ENCODE assay signal across 33 cellular contexts in the genomic region with DNA sequence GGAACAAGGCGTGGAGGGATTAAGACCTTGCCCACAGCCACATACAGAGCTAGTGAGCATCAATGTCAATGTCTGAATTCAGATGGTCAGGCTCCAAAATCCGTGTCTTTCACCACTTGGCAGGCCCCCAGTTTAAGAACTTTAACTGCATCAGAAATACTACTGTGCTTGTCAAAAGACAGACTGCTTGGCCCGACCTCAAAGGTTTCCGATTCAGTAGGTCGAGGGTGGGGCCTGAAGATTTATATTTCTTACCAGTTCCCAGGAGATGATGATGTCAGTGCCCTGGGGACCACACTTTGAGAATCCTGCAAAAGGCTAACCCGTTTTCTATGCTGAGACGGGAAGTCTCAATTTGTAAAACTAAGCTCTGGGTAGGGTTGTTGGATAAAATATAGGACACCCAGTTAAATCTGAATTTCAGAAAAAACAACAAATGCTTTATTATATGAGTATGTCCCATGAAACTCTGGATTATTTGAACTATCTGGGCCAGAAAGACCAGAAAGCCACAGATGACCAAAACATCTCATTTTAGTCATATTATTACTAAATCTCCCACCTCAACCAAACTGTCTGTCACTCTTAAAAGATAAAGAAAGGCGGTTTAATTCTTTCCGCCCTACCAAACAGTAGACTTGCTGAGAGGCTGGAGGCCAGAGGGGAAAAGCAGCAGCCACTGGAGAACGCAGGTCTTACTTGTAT. TPM values are rescaled to one million over a fixed set of nuclear protein-coding genes. Genes with fewer than 3 reads are reported as not detected.
A peak's percentile ranks its signal among the peaks of the same experiment; 100 is the strongest.
DNase-seq lines count a peak whose midpoint lies in the region; ATAC-seq, FAIRE-seq and TF ChIP-seq lines count a peak whose summit lies in the region.
"Had no signal": no experiment of that assay in that cellular context is flagged by ENCODE, and none has a peak within 500 bp of the region (broad histone marks: within the 10 kb centered on the region; RNA-seq: fewer than 3 reads in every experiment).

No MANE protein-coding gene starts in this region.

- H3K4me3 ChIP-seq in GM12878 (no peak overlapping the region), tibial nerve (no peak overlapping the region)
- H3K4me3 ChIP-seq: breast epithelium, colonic mucosa, esophagus muscularis mucosa, gastrocnemius medialis, K562, left ventricle myocardium inferior, Peyer's patch had no signal

- H3K4me1 ChIP-seq in GM12878 (ENCODE audit: control insufficient read depth, insufficient read depth, low read length) (no peaks in the 10 kb centered on the region; the same call in 1 of the 2 replicates), tibial nerve (peaks cover 0 to 20% (median 8%) of the 10 kb centered on the region in 4 donors)
- H3K4me1 ChIP-seq: breast epithelium, colonic mucosa, gastrocnemius medialis, Peyer's patch had no signal

- no peak overlapping the region for H3K27ac ChIP-seq in GM12878 (ENCODE audit: control insufficient read depth, insufficient read depth)
- peak overlapping the region in 3 of 4 donors; percentile 18 to 70 (median 58) for H3K27ac ChIP-seq in tibial nerve
- H3K27ac ChIP-seq: breast epithelium, colonic mucosa, esophagus muscularis mucosa, gastrocnemius medialis, Peyer's patch, VCaP had no signal

- H3K9ac ChIP-seq in GM12878 (ENCODE audit: control insufficient read depth, insufficient read depth, low read length): no peak overlapping the region

- POLR2A ChIA-PET in GM12878 (lab: Charles Lee) (interaction anchor here (0.6 kb wide), 1 partner anchor 24 kb away, joined by 3 read pairs; no protein-coding TSS in a partner anchor), GM10248 (lab: Yijun Ruan, JAX) (no interaction called here)

- TF ChIP-seq POLR2A in GM12878 (IDR thresholded peaks at IDR 0.05; ENCODE audit: low read depth, low read length) (no peak), tibial nerve (IDR thresholded peaks at IDR 0.05) (no peak)

- no peaks in the 10 kb centered on the region for H3K4me1 Mint-ChIP-seq in immature natural killer cell
- H3K4me1 Mint-ChIP-seq: activated CD4-positive, alpha-beta T cell treated with anti-CD3 and anti-CD28 coated beads, Interleukin-2, amount 10 ng/mL, durations not matched to agents 7 days and 5 days; CD4-positive, CD25-positive, alpha-beta regulatory T cell had no signal

- no peaks in the 10 kb centered on the region for H4K20me1 ChIP-seq in GM12878 (ENCODE audit: control insufficient read depth, insufficient read depth)

- CTCF ChIA-PET in GM12878 (lab: Yijun Ruan, JAX): interaction anchor here (0.7 to 1.0 kb wide), 2 partner anchors 10 to 680 kb away, joined by 3 read pairs; no protein-coding TSS in a partner anchor
- CTCF ChIA-PET in GM10248 (lab: Yijun Ruan, JAX): interaction anchor here (1.2 to 1.4 kb wide), 2 partner anchors 10 to 25 kb away, joined by 3 to 4 read pairs; no protein-coding TSS in a partner anchor

- in situ Hi-C loops in GM12878 (cut with MboI): no loop called here

- H3K9me3 ChIP-seq in GM12878 (replicated peaks; ENCODE audit: control insufficient read depth, insufficient read depth, low read length): no peaks in the 10 kb centered on the region
- no peaks in the 10 kb centered on the region for H3K9me3 ChIP-seq in tibial nerve
- H3K9me3 ChIP-seq: breast epithelium, colonic mucosa, esophagus muscularis mucosa, gastrocnemius medialis, left ventricle myocardium inferior, Peyer's patch had no signal

- no peaks in the 10 kb centered on the region for H3K9me3 Mint-ChIP-seq in immature natural killer cell
- H3K9me3 Mint-ChIP-seq: activated CD4-positive, alpha-beta T cell treated with anti-CD3 and anti-CD28 coated beads, Interleukin-2, amount 10 ng/mL, durations not matched to agents 7 days and 5 days; activated T-cell treated with anti-CD3 and anti-CD28 coated beads, Interleukin-2, amount 50 U/mL, for 72 hours; CD4-positive, CD25-positive, alpha-beta regulatory T cell; effector memory CD8-positive, alpha-beta T cell; type B pancreatic cell had no signal

- RAD21 ChIA-PET in GM12878 (lab: Charles Lee; ENCODE audit: unreplicated experiment): no interaction called here

- ATAC-seq in HG02938 (IDR thresholded peaks at IDR 0.05; ENCODE audit: unreplicated experiment): peak; percentile 69
- peak; percentile 90 for ATAC-seq in GM12878
- ATAC-seq: activated T-cell treated with anti-CD3 and anti-CD28 coated beads, Interleukin-2, amount 50 U/mL, for 72 hours; effector memory CD8-positive, alpha-beta T cell; gastrocnemius medialis; K562 had no signal

- H3K79me2 ChIP-seq in GM12878 (ENCODE audit: control insufficient read depth, insufficient read depth, low read length): no peaks in the 10 kb centered on the region

- FAIRE-seq in GM12878 (lab: Jason Lieb, UNC): no peak
- FAIRE-seq: GM12892, H54, HTR-8/SVneo, K562, small intestine had no signal

- BruUV-seq in GM12878 (replicated peaks; lab: Mats Ljungman, UMichigan): no TSS peak

- no peak for TF ChIP-seq EP300 in GM12878 (IDR thresholded peaks at IDR 0.05; ENCODE audit: borderline replicate concordance in 1 of 2, control insufficient read depth in 1 of 2, low read depth in 2 of 2, low read length in 2 of 2)
- no peak for TF ChIP-seq EP300 in tibial nerve (IDR thresholded peaks at IDR 0.05)

- H3K27ac Mint-ChIP-seq in immature natural killer cell: no peak overlapping the region
- H3K27ac Mint-ChIP-seq: activated CD4-positive, alpha-beta T cell treated with anti-CD3 and anti-CD28 coated beads, Interleukin-2, amount 10 ng/mL, durations not matched to agents 7 days and 5 days; activated T-cell treated with anti-CD3 and anti-CD28 coated beads, Interleukin-2, amount 50 U/mL, for 72 hours; effector memory CD8-positive, alpha-beta T cell had no signal

- SMC1A ChIA-PET in GM12878 (lab: Charles Lee; ENCODE audit: uncharacterized antibody, unreplicated experiment): interaction anchor here (1.0 to 2.2 kb wide), 4 partner anchors 10 to 166 kb away, joined by 3 to 9 read pairs (median 4); no protein-coding TSS in a partner anchor

- H2AFZ ChIP-seq in GM12878 (ENCODE audit: control insufficient read depth, low read depth, low read length): no peak overlapping the region

- H3K4me2 ChIP-seq in GM12878 (ENCODE audit: control insufficient read depth, insufficient read depth): no peak overlapping the region

- H3K27me3 Mint-ChIP-seq in immature natural killer cell (ENCODE audit: low read depth in 3 of 3): no peaks in the 10 kb centered on the region
- H3K27me3 Mint-ChIP-seq: activated CD4-positive, alpha-beta T cell treated with anti-CD3 and anti-CD28 coated beads, Interleukin-2, amount 10 ng/mL, durations not matched to agents 7 days and 5 days; CD4-positive, CD25-positive, alpha-beta regulatory T cell; effector memory CD8-positive, alpha-beta T cell; type B pancreatic cell had no signal

- 73% methylated on average over 10 of the region's 10 CpGs for WGBS in GM12878 (ENCODE audit: insufficient coverage, insufficient replicate concordance, low lambda C conversion rate, missing lambda C conversion rate)
- WGBS in tibial nerve, 2 donors: 59 to 62% methylated on average over 10 of the region's 10 CpGs

- DNase-seq in GM12878 (ENCODE audit: low read depth, low spot score): peak; percentile 7
- DNase-seq in left kidney (ENCODE audit: low read depth, low spot score): peak; percentile 20
- DNase-seq in tibial nerve (ENCODE audit: low spot score in 2 of 2): no peak
- DNase-seq in immature natural killer cell: no peak
- DNase-seq in GM10248 (ENCODE audit: extremely low spot score): no peak
- DNase-seq in activated CD4-positive, alpha-beta T cell treated with anti-CD3 and anti-CD28 coated beads for 4 hours: no peak
- DNase-seq: activated CD4-positive, alpha-beta T cell treated with anti-CD3 and anti-CD28 coated beads, Interleukin-2, amount 10 ng/mL, durations not matched to agents 7 days and 5 days; activated naive CD4-positive, alpha-beta T cell treated with Interleukin-2 at 50 U/mL for 16 hours; activated T-cell treated with anti-CD3 and anti-CD28 coated beads, Interleukin-2, amount 50 U/mL, for 72 hours; CD4-positive, CD25-positive, alpha-beta regulatory T cell; colonic mucosa; effector memory CD8-positive, alpha-beta T cell; gastrocnemius medialis; left ventricle myocardium inferior; NCI-H1105 treated with DMSO at 0.1 percent for 48 hours; NCI-H2029 treated with DMSO at 0.1 percent for 48 hours; NCI-H345; occipital lobe; Peyer's patch; SHP77 treated with DMSO at 0.1 percent for 48 hours; small intestine; stimulated activated CD4-positive, alpha-beta T cell treated with anti-CD3 and anti-CD28 coated beads, Interleukin-1b, Interleukin-23, amount 100 ng/mL, for 48 hours; SW 1271; T-helper 9 cell had no signal

- intact Hi-C loops in GM12878 (cut with micrococcal nuclease; ENCODE audit: unreplicated experiment): no loop called here

- no peak overlapping the region for H3K4me3 Mint-ChIP-seq in immature natural killer cell
- H3K4me3 Mint-ChIP-seq: activated CD4-positive, alpha-beta T cell treated with anti-CD3 and anti-CD28 coated beads, Interleukin-2, amount 10 ng/mL, durations not matched to agents 7 days and 5 days; activated T-cell treated with anti-CD3 and anti-CD28 coated beads, Interleukin-2, amount 50 U/mL, for 72 hours; CD4-positive, CD25-positive, alpha-beta regulatory T cell; effector memory CD8-positive, alpha-beta T cell; type B pancreatic cell had no signal

- H3K36me3 Mint-ChIP-seq in immature natural killer cell: peaks cover 4 to 16% (median 14%) of the 10 kb centered on the region in 3 donors

- TF ChIP-seq CTCF in GM12878 (IDR thresholded peaks at IDR 0.05 in 2 of 3, conservative IDR thresholded peaks at IDR 0.05 in 1 of 3; ENCODE audit: control insufficient read depth in 2 of 3, extremely low read depth in 1 of 3, insufficient read depth in 1 of 3, low read depth in 3 of 3, low read length in 3 of 3) (no peak), tibial nerve (IDR thresholded peaks at IDR 0.05) (no peak), GM10248 (IDR thresholded peaks at IDR 0.05; ENCODE audit: control extremely low read depth, extremely low read depth, low read depth, missing control alignments) (no peak)

- TF ChIP-seq RAD21 in GM12878 (IDR thresholded peaks at IDR 0.05; ENCODE audit: insufficient read depth, low read depth, low read length): no peak

- H3K27me3 ChIP-seq in GM12878 (replicated peaks in 1 of 2; ENCODE audit: control insufficient read depth in 2 of 2, insufficient read depth in 2 of 2, low read length in 1 of 2): no peaks in the 10 kb centered on the region
- no peaks in the 10 kb centered on the region for H3K27me3 ChIP-seq in tibial nerve
- H3K27me3 ChIP-seq: breast epithelium, colonic mucosa, esophagus muscularis mucosa, gastrocnemius medialis, Peyer's patch had no signal

- H3K36me3 ChIP-seq in GM12878 (ENCODE audit: control insufficient read depth in 2 of 2, insufficient read depth in 2 of 2, low read length in 1 of 2): peaks cover 0 to 9% of the 10 kb centered on the region in 2 experiments; a peak in 3 of 4 replicates
- H3K36me3 ChIP-seq in tibial nerve: peaks cover 0 to 32% (median 0%) of the 10 kb centered on the region in 3 donors
- H3K36me3 ChIP-seq: breast epithelium, colonic mucosa, gastrocnemius medialis, left ventricle myocardium inferior, Peyer's patch had no signal

RNA-seq across cellular contexts. Expression of a gene that starts 42.7 kb away (rescaled TPM):
- total RNA-seq in GM12878 (2013; cell fraction: nucleolus; rRNA removed): 38.9 and 40.1 TPM in 2 replicates
- total RNA-seq in GM12878 (2014; rRNA removed): 29.3 and 30.4 TPM in 2 replicates
- 27.1 and 29.8 TPM in 2 replicates for total RNA-seq in GM12878 (2014; rRNA removed; fragmentation: Illumina TruSeq; extraction: Trizol)
- 31.0 and 31.5 TPM in 2 replicates for total RNA-seq in GM12878 (2021)
- 9.9 TPM for polyA plus RNA-seq in GM12878 (2011; ENCODE audit: low read depth)
- polyA plus RNA-seq in GM12878 (2011; rRNA removed): 31.4 and 32.4 TPM in 2 replicates
- polyA plus RNA-seq in GM12878 (2011; cell fraction: cytosol; rRNA removed): 26.2 and 27.6 TPM in 2 replicates
- 28.1 and 30.7 TPM in 2 replicates for polyA plus RNA-seq in GM12878 (2011; cell fraction: nucleus; rRNA removed)
- 16.2 and 16.5 TPM in 2 replicates for polyA plus RNA-seq in GM12878 (2012)
- polyA plus RNA-seq in GM12878 (2014; fragmentation: Illumina TruSeq; extraction: Trizol): 32.0 and 34.7 TPM in 2 replicates
- polyA plus RNA-seq in GM12878 (2014; fragmentation: Nextera tagmentation; extraction: Ambion mirVana): 10 to 100 TPM; 20.5 to 25.6 TPM
- 29.9 and 32.5 TPM in 2 replicates for polyA plus RNA-seq in GM12878 (2014; rRNA removed)
- polyA plus RNA-seq in GM12878 (2016; fragmentation: Nextera tagmentation; extraction: Ambion mirVana): 10 to 100 TPM; 34.5 to 37.3 TPM
- polyA minus RNA-seq in GM12878 (2011; rRNA and poly(A)+ RNA removed): 23.9 and 24.2 TPM in 2 replicates
- 7.2 and 10.4 TPM in 2 replicates for polyA minus RNA-seq in GM12878 (2011; cell fraction: cytosol; rRNA and poly(A)+ RNA removed)
- 16.4 and 22.3 TPM in 2 replicates for polyA minus RNA-seq in GM12878 (2011; cell fraction: nucleus; rRNA and poly(A)+ RNA removed)
- total RNA-seq in tibial nerve: 10 to 100 TPM; 26.6 to 49.2 (median 32.6) TPM
- 10 to 100 TPM in 2 of 3 donors, 1 to 10 TPM in 1; 7.2 to 16.2 (median 11.5) TPM for polyA plus RNA-seq in immature natural killer cell

Comparison
In these comparisons a context has a peak if more than half of its experiments do, and no peak if none do; other contexts are left out.
1. DNase-seq: peak in GM12878 (single experiment) and left kidney (single experiment); none in tibial nerve (0 of 2), immature natural killer cell (0 of 3), GM10248 (single experiment) and activated CD4-positive, alpha-beta T cell treated with anti-CD3 and anti-CD28 coated beads for 4 hours (0 of 2).